Comparison of ENCODE assay signal across 27 cellular contexts in the genomic region with DNA sequence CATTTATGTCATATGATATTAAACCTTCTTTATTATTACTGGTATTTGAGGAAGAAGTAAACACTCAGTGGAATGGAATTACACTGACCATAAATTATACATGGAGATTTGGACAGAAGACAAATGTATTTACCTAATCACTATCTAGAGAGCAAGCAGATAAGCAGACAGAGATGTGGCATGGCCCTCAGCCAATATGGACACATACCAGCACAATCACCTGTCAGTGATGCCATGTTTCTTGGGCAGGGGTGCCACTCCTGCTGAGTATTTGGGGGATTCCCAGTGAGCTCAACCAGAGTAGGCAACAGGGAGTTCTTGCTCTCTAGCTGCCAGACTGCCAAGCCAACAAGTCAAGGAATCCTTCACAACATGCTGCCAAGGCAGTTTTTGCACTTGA.
A peak's percentile ranks its signal among the peaks of the same experiment; 100 is the strongest.
DNase-seq lines count a peak whose midpoint lies in the region; ATAC-seq and TF ChIP-seq lines count a peak whose summit lies in the region.
"Had no signal": no experiment of that assay in that cellular context is flagged by ENCODE, and none has a peak within 500 bp of the region (broad histone marks: within the 10 kb centered on the region; RNA-seq: fewer than 3 reads in every experiment).

No MANE protein-coding gene starts in this region.

- no peak overlapping the region for H3K27ac ChIP-seq in mesenchymal stem cell (ENCODE audit: low read length, poor library complexity, severe bottlenecking)
- H3K27ac ChIP-seq: hepatocyte, vagina had no signal

- no peaks in the 10 kb centered on the region for H3K27me3 ChIP-seq in mesenchymal stem cell (ENCODE audit: control insufficient read depth in 1 of 2, insufficient read depth in 1 of 2, low read length in 2 of 2)
- H3K27me3 ChIP-seq: hepatocyte, vagina had no signal

- H3K23ac ChIP-seq in mesenchymal stem cell (ENCODE audit: low read length in 2 of 2) = no peak overlapping the region

- no peaks in the 10 kb centered on the region for H3K4me1 Mint-ChIP-seq in stimulated activated naive B cell treated with anti-CD40 and anti-IgM and Interleukin-4, amounts not matched to agents 10 μg/mL and 1 μg/mL and 100 μg/mL, for 72 hours
- H3K4me1 Mint-ChIP-seq: activated CD8-positive, alpha-beta memory T cell treated with anti-CD3 and anti-CD28 coated beads, Interleukin-2, amount 10 ng/mL, durations not matched to agents 7 days and 5 days; activated naive CD8-positive, alpha-beta T cell treated with anti-CD3 and anti-CD28 coated beads, Interleukin-2, amount 50 U/mL, for 24 hours; CD14-positive monocyte; naive B cell; stimulated activated naive CD8-positive, alpha-beta T cell treated with anti-CD3 and anti-CD28 coated beads, Interleukin-15, amount 100 ng/mL, for 72 hours had no signal

- DNase-seq in EL = peak; percentile 22
- peak; percentile 8 for DNase-seq in NCI-H2029 treated with DMSO at 0.1 percent for 48 hours (lab: John Stamatoyannopoulos, UW)
- DNase-seq in astrocyte of the hippocampus (ENCODE audit: low read depth, low spot score) = peak; percentile 45
- DNase-seq in mesenchymal stem cell = no peak
- DNase-seq in effector CD8-positive, alpha-beta T cell (lab: John Stamatoyannopoulos, UW) = no peak
- no peak for DNase-seq in HEK293T (ENCODE audit: extremely low spot score)
- no peak for DNase-seq in stimulated activated naive B cell treated with anti-CD40 and anti-IgM and Interleukin-4, amounts not matched to agents 10 μg/mL and 1 μg/mL and 100 μg/mL, for 72 hours
- DNase-seq: activated CD4-positive, alpha-beta T cell treated with anti-CD3 and anti-CD28 coated beads, Interleukin-2, amount 50 U/mL, for 1 hour; activated CD8-positive, alpha-beta memory T cell treated with anti-CD3 and anti-CD28 coated beads, Interleukin-2, amount 10 ng/mL, durations not matched to agents 7 days and 5 days; activated naive CD8-positive, alpha-beta T cell treated with anti-CD3 and anti-CD28 coated beads, Interleukin-2, amount 50 U/mL, for 24 hours; activated T-cell treated with anti-CD3 and anti-CD28 coated beads, Interleukin-2, amount 50 U/mL, for 48 hours; effector memory CD4-positive, alpha-beta T cell; foreskin fibroblast; naive B cell; NCI-H1105 treated with DMSO at 0.1 percent for 48 hours; NK-92 treated with Interleukin-12 subunit alpha and Interleukin-12 subunit beta, amount 100 ng/mL, for 24 hours; occipital lobe; SHP77 treated with DMSO at 0.1 percent for 48 hours; stimulated activated naive CD8-positive, alpha-beta T cell treated with anti-CD3 and anti-CD28 coated beads, Interleukin-15, amount 100 ng/mL, for 72 hours; T1000 had no signal

- no peak overlapping the region for H2AK5ac ChIP-seq in mesenchymal stem cell (ENCODE audit: low read length, severe bottlenecking)

- H3K4ac ChIP-seq in mesenchymal stem cell (ENCODE audit: low read depth in 1 of 2, low read length in 2 of 2) = no peak overlapping the region

- H3K79me1 ChIP-seq in mesenchymal stem cell (replicated peaks; ENCODE audit: low read length, poor library complexity, severe bottlenecking) = no peaks in the 10 kb centered on the region

- H3K18ac ChIP-seq in mesenchymal stem cell (ENCODE audit: low read depth in 1 of 2, low read length in 2 of 2) = no peak overlapping the region

- no peak overlapping the region for H3K14ac ChIP-seq in mesenchymal stem cell (ENCODE audit: low read length in 2 of 2)

- CTCF ChIA-PET in HEK293T (lab: Yijun Ruan, JAX) = no interaction called here

- H3K9me3 Mint-ChIP-seq in stimulated activated naive B cell treated with anti-CD40 and anti-IgM and Interleukin-4, amounts not matched to agents 10 μg/mL and 1 μg/mL and 100 μg/mL, for 72 hours = peaks cover 0 to 2% of the 10 kb centered on the region in 2 donors
- H3K9me3 Mint-ChIP-seq: activated naive CD8-positive, alpha-beta T cell treated with anti-CD3 and anti-CD28 coated beads, Interleukin-2, amount 50 U/mL, for 24 hours; stimulated activated naive CD8-positive, alpha-beta T cell treated with anti-CD3 and anti-CD28 coated beads, Interleukin-15, amount 100 ng/mL, for 72 hours; WTC11 had no signal

- H3K36me3 ChIP-seq in mesenchymal stem cell (ENCODE audit: control insufficient read depth in 1 of 2, insufficient read depth in 2 of 2, low read depth in 1 of 2, low read length in 2 of 2) = no peaks in the 10 kb centered on the region
- H3K36me3 ChIP-seq: vagina had no signal

- no peak overlapping the region for H2BK15ac ChIP-seq in mesenchymal stem cell (ENCODE audit: low read depth, poor library complexity, severe bottlenecking)

- no peak overlapping the region for H3K4me2 ChIP-seq in mesenchymal stem cell (ENCODE audit: low read length, poor library complexity, severe bottlenecking)
- H3K4me2 ChIP-seq: hepatocyte had no signal

- H2AFZ ChIP-seq in mesenchymal stem cell (ENCODE audit: low read depth, low read length) = no peak overlapping the region
- H2AFZ ChIP-seq: hepatocyte had no signal

- H3K4me3 Mint-ChIP-seq in stimulated activated naive B cell treated with anti-CD40 and anti-IgM and Interleukin-4, amounts not matched to agents 10 μg/mL and 1 μg/mL and 100 μg/mL, for 72 hours = no peak overlapping the region
- H3K4me3 Mint-ChIP-seq: activated CD8-positive, alpha-beta memory T cell treated with anti-CD3 and anti-CD28 coated beads, Interleukin-2, amount 10 ng/mL, durations not matched to agents 7 days and 5 days; activated naive CD8-positive, alpha-beta T cell treated with anti-CD3 and anti-CD28 coated beads, Interleukin-2, amount 50 U/mL, for 24 hours; CD14-positive monocyte; naive B cell; stimulated activated naive CD8-positive, alpha-beta T cell treated with anti-CD3 and anti-CD28 coated beads, Interleukin-15, amount 100 ng/mL, for 72 hours; WTC11 had no signal

- ATAC-seq in GM21619 (IDR thresholded peaks at IDR 0.05; ENCODE audit: unreplicated experiment) = no peak
- ATAC-seq in stimulated activated naive B cell treated with anti-CD40 and anti-IgM and Interleukin-4, amounts not matched to agents 10 μg/mL and 1 μg/mL and 100 μg/mL, for 72 hours (replicated peaks) = no peak
- ATAC-seq: activated CD8-positive, alpha-beta memory T cell treated with anti-CD3 and anti-CD28 coated beads, Interleukin-2, amount 10 ng/mL, durations not matched to agents 7 days and 5 days; activated naive CD8-positive, alpha-beta T cell treated with anti-CD3 and anti-CD28 coated beads, Interleukin-2, amount 50 U/mL, for 24 hours; esophagus mucosa; Panc1; stimulated activated naive CD8-positive, alpha-beta T cell treated with anti-CD3 and anti-CD28 coated beads, Interleukin-15, amount 100 ng/mL, for 72 hours; WTC11 had no signal

- H4K91ac ChIP-seq in mesenchymal stem cell (ENCODE audit: low read length) = peak overlapping the region; percentile 11

- H3K27ac Mint-ChIP-seq in stimulated activated naive B cell treated with anti-CD40 and anti-IgM and Interleukin-4, amounts not matched to agents 10 μg/mL and 1 μg/mL and 100 μg/mL, for 72 hours = no peak overlapping the region
- H3K27ac Mint-ChIP-seq: activated CD8-positive, alpha-beta memory T cell treated with anti-CD3 and anti-CD28 coated beads, Interleukin-2, amount 10 ng/mL, durations not matched to agents 7 days and 5 days; activated naive CD8-positive, alpha-beta T cell treated with anti-CD3 and anti-CD28 coated beads, Interleukin-2, amount 50 U/mL, for 24 hours; CD14-positive monocyte; naive B cell; stimulated activated naive CD8-positive, alpha-beta T cell treated with anti-CD3 and anti-CD28 coated beads, Interleukin-15, amount 100 ng/mL, for 72 hours; WTC11 had no signal

- POLR2A ChIA-PET in HEK293T (lab: Yijun Ruan, JAX) = no interaction called here

- H3K27me3 Mint-ChIP-seq in stimulated activated naive B cell treated with anti-CD40 and anti-IgM and Interleukin-4, amounts not matched to agents 10 μg/mL and 1 μg/mL and 100 μg/mL, for 72 hours = no peaks in the 10 kb centered on the region
- H3K27me3 Mint-ChIP-seq: activated CD8-positive, alpha-beta memory T cell treated with anti-CD3 and anti-CD28 coated beads, Interleukin-2, amount 10 ng/mL, durations not matched to agents 7 days and 5 days; activated naive CD8-positive, alpha-beta T cell treated with anti-CD3 and anti-CD28 coated beads, Interleukin-2, amount 50 U/mL, for 24 hours; naive B cell had no signal

- H2BK5ac ChIP-seq in mesenchymal stem cell (ENCODE audit: low read depth, low read length, poor library complexity, severe bottlenecking) = no peak overlapping the region

- H4K8ac ChIP-seq in mesenchymal stem cell (ENCODE audit: low read length) = no peak overlapping the region

- no peaks in the 10 kb centered on the region for H3K4me1 ChIP-seq in mesenchymal stem cell (ENCODE audit: control insufficient read depth, insufficient read depth, low read depth, low read length)
- H3K4me1 ChIP-seq: vagina had no signal

- H3K4me3 ChIP-seq in mesenchymal stem cell (ENCODE audit: insufficient read depth in 1 of 2, low read depth in 1 of 2, low read length in 2 of 2) = no peak overlapping the region
- H3K4me3 ChIP-seq: hepatocyte, vagina had no signal

- H3K36me3 Mint-ChIP-seq in stimulated activated naive B cell treated with anti-CD40 and anti-IgM and Interleukin-4, amounts not matched to agents 10 μg/mL and 1 μg/mL and 100 μg/mL, for 72 hours = no peaks in the 10 kb centered on the region
- H3K36me3 Mint-ChIP-seq: activated CD8-positive, alpha-beta memory T cell treated with anti-CD3 and anti-CD28 coated beads, Interleukin-2, amount 10 ng/mL, durations not matched to agents 7 days and 5 days; CD14-positive monocyte; naive B cell; WTC11 had no signal

- no peak overlapping the region for H2BK12ac ChIP-seq in mesenchymal stem cell (ENCODE audit: low read length in 2 of 2)

- H3K9ac ChIP-seq in mesenchymal stem cell (ENCODE audit: low read length) = no peak overlapping the region

- no peak overlapping the region for H2BK120ac ChIP-seq in mesenchymal stem cell (ENCODE audit: low read depth, low read length)

- peaks cover 11% of the 10 kb centered on the region for H3K9me3 ChIP-seq in mesenchymal stem cell (ENCODE audit: control insufficient read depth, low read length)
- H3K9me3 ChIP-seq: vagina had no signal

TF ChIP-seq in HEK293T, 16 proteins besides CTCF, POLR2A, EP300 and RAD21:
- TF ChIP-seq TARDBP (IDR thresholded peaks at IDR 0.05) (no peak), FOXA1 (IDR thresholded peaks at IDR 0.05) (no peak), NFRKB (IDR thresholded peaks at IDR 0.05) (no peak)
- TF ChIP-seq, protein P1, sequence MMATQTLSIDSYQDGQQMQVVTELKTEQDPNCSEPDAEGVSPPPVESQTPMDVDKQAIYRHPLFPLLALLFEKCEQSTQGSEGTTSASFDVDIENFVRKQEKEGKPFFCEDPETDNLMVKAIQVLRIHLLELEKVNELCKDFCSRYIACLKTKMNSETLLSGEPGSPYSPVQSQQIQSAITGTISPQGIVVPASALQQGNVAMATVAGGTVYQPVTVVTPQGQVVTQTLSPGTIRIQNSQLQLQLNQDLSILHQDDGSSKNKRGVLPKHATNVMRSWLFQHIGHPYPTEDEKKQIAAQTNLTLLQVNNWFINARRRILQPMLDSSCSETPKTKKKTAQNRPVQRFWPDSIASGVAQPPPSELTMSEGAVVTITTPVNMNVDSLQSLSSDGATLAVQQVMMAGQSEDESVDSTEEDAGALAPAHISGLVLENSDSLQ (IDR thresholded peaks at IDR 0.05) = no peak

Comparison
In these comparisons a context has a peak if more than half of its experiments do, and no peak if none do; other contexts are left out.
1. DNase-seq: peak in EL (single experiment), NCI-H2029 treated with DMSO at 0.1 percent for 48 hours (single experiment) and astrocyte of the hippocampus (single experiment); none in mesenchymal stem cell (single experiment), effector CD8-positive, alpha-beta T cell (single experiment), HEK293T (single experiment) and stimulated activated naive B cell treated with anti-CD40 and anti-IgM and Interleukin-4, amounts not matched to agents 10 μg/mL and 1 μg/mL and 100 μg/mL, for 72 hours (single experiment).